In genomic region chrX:46327229-46328081, GRCh38 we compare ENCODE assay signal across 10 cellular contexts.
A peak's percentile ranks its signal among the peaks of the same experiment; 100 is the strongest.
DNase-seq lines count a peak whose midpoint lies in the region; ATAC-seq lines count a peak whose summit lies in the region.
"Had no signal": no experiment of that assay in that cellular context is flagged by ENCODE, and none has a peak within 500 bp of the region (broad histone marks: within the 10 kb centered on the region; RNA-seq: fewer than 3 reads in every experiment).

No MANE protein-coding gene starts in this region.

- peak overlapping the region; percentile 11 for H3K4me3 ChIP-seq in HAP-1
- H3K4me3 ChIP-seq in right cardiac atrium (ENCODE audit: low read length): no peak overlapping the region

- H3K4me1 Mint-ChIP-seq in activated T-helper 2 cell treated with anti-CD3 and anti-CD28 coated beads, Interferon-gamma antibody, Interleukin-2, Interleukin-4, amounts not matched to agents 10 μg/mL and 5 μg/mL and 100 μg/mL, durations not matched to agents 14 hours and 24 hours and 36 hours (ENCODE audit: low read depth): peaks cover 36% of the 10 kb centered on the region
- no peaks in the 10 kb centered on the region for H3K4me1 Mint-ChIP-seq in immature natural killer cell

- in situ Hi-C loops in HAP-1 (cut with MboI; ENCODE audit: low sequenced_read_pairs): no loop called here

- peak overlapping the region; percentile 68 for H3K27ac ChIP-seq in right cardiac atrium (ENCODE audit: low read length)

- no peaks in the 10 kb centered on the region for H3K27me3 ChIP-seq in HAP-1 (ENCODE audit: low read depth)
- no peaks in the 10 kb centered on the region for H3K27me3 ChIP-seq in right cardiac atrium (ENCODE audit: control insufficient read depth, insufficient read depth)

- peaks cover 3% of the 10 kb centered on the region for H3K36me3 Mint-ChIP-seq in activated T-helper 2 cell treated with anti-CD3 and anti-CD28 coated beads, Interferon-gamma antibody, Interleukin-2, Interleukin-4, amounts not matched to agents 10 μg/mL and 5 μg/mL and 100 μg/mL, durations not matched to agents 14 hours and 24 hours and 36 hours (ENCODE audit: low read depth)
- H3K36me3 Mint-ChIP-seq in immature natural killer cell: no peaks in the 10 kb centered on the region

- H3K4me1 ChIP-seq in HAP-1 (peaks cover 46% of the 10 kb centered on the region), right cardiac atrium (ENCODE audit: control insufficient read depth, insufficient read depth, low read length) (no peaks in the 10 kb centered on the region)

- intact Hi-C loops in activated T-helper 2 cell treated with anti-CD3 and anti-CD28 coated beads, Interferon-gamma antibody, Interleukin-2, Interleukin-4, amounts not matched to agents 10 μg/mL and 5 μg/mL and 100 μg/mL, durations not matched to agents 14 hours and 24 hours and 36 hours (cut with micrococcal nuclease): loop anchor here (10.0 kb wide), 2 partner anchors 123 to 573 kb away; no protein-coding TSS in a partner anchor
- intact Hi-C loops in right cardiac atrium (cut with DNase I): no loop called here

- ATAC-seq in right cardiac atrium: peak; percentile 43 to 60

- H3K27ac Mint-ChIP-seq in activated T-helper 2 cell treated with anti-CD3 and anti-CD28 coated beads, Interferon-gamma antibody, Interleukin-2, Interleukin-4, amounts not matched to agents 10 μg/mL and 5 μg/mL and 100 μg/mL, durations not matched to agents 14 hours and 24 hours and 36 hours: peak overlapping the region; percentile 19
- H3K27ac Mint-ChIP-seq in immature natural killer cell: no peak overlapping the region

- no peak overlapping the region for H3K4me3 Mint-ChIP-seq in activated T-helper 2 cell treated with anti-CD3 and anti-CD28 coated beads, Interferon-gamma antibody, Interleukin-2, Interleukin-4, amounts not matched to agents 10 μg/mL and 5 μg/mL and 100 μg/mL, durations not matched to agents 14 hours and 24 hours and 36 hours (ENCODE audit: low read depth)
- no peak overlapping the region for H3K4me3 Mint-ChIP-seq in immature natural killer cell

- DNase-seq in HAP-1 (ENCODE audit: low spot score in 2 of 2) (peak; percentile 83 to 86), right cardiac atrium (peak; percentile 18 to 42 (median 35)), renal cortical epithelial cell (ENCODE audit: low read depth) (peak; percentile 91), occipital lobe (lab: John Stamatoyannopoulos, UW) (no peak), NCI-H748 treated with DMSO at 0.1 percent for 48 hours (lab: John Stamatoyannopoulos, UW) (no peak), immature natural killer cell (no peak), NAMALWA (ENCODE audit: low spot score) (no peak)
- DNase-seq in activated T-helper 2 cell treated with anti-CD3 and anti-CD28 coated beads, Interferon-gamma antibody, Interleukin-2, Interleukin-4, amounts not matched to agents 10 μg/mL and 5 μg/mL and 100 μg/mL, durations not matched to agents 14 hours and 24 hours and 36 hours (ENCODE audit: low spot score): no peak
- DNase-seq: activated CD4-positive, alpha-beta T cell treated with anti-CD3 and anti-CD28 coated beads for 4 hours; IMR-90 had no signal

- no peaks in the 10 kb centered on the region for H3K36me3 ChIP-seq in HAP-1 (replicated peaks)

- WGBS in right cardiac atrium: 40% methylated on average over 12 of the region's 12 CpGs

- H3K9me3 ChIP-seq in HAP-1 (no peaks in the 10 kb centered on the region), right cardiac atrium (ENCODE audit: control insufficient read depth, low read length) (no peaks in the 10 kb centered on the region)

- no peaks in the 10 kb centered on the region for H3K9me3 Mint-ChIP-seq in activated T-helper 2 cell treated with anti-CD3 and anti-CD28 coated beads, Interferon-gamma antibody, Interleukin-2, Interleukin-4, amounts not matched to agents 10 μg/mL and 5 μg/mL and 100 μg/mL, durations not matched to agents 14 hours and 24 hours and 36 hours
- H3K9me3 Mint-ChIP-seq in immature natural killer cell: peaks cover 0 to 1% (median 0%) of the 10 kb centered on the region in 6 donors

- no peaks in the 10 kb centered on the region for H3K27me3 Mint-ChIP-seq in activated T-helper 2 cell treated with anti-CD3 and anti-CD28 coated beads, Interferon-gamma antibody, Interleukin-2, Interleukin-4, amounts not matched to agents 10 μg/mL and 5 μg/mL and 100 μg/mL, durations not matched to agents 14 hours and 24 hours and 36 hours (ENCODE audit: low read depth)
- peaks cover 2 to 13% (median 4%) of the 10 kb centered on the region in 3 donors for H3K27me3 Mint-ChIP-seq in immature natural killer cell (ENCODE audit: low read depth in 3 of 3)

Comparison
In these comparisons a context has a peak if more than half of its experiments do, and no peak if none do; other contexts are left out.
1. DNase-seq: peak in HAP-1 (2 of 2), right cardiac atrium (3 of 3) and renal cortical epithelial cell (single experiment); none in activated T-helper 2 cell treated with anti-CD3 and anti-CD28 coated beads, Interferon-gamma antibody, Interleukin-2, Interleukin-4, amounts not matched to agents 10 μg/mL and 5 μg/mL and 100 μg/mL, durations not matched to agents 14 hours and 24 hours and 36 hours (single experiment), occipital lobe (single experiment), NCI-H748 treated with DMSO at 0.1 percent for 48 hours (single experiment), immature natural killer cell (0 of 3) and NAMALWA (single experiment).